Comparison of ENCODE assay signal across 1 cellular context in genomic region chr9:76835571-76836283, GRCh38.
TF ChIP-seq lines count a peak whose summit lies in the region.

No MANE protein-coding gene starts in this region.

TF ChIP-seq in GM23338, 12 proteins besides CTCF, POLR2A, EP300 and RAD21 (continued from another document):
- TF ChIP-seq REST (IDR thresholded peaks at IDR 0.05; ENCODE audit: unreplicated experiment) = no peak
